1 cellular context compared by ENCODE assay signal in genomic region chr7:130146142-130146541, GRCh38.
TF ChIP-seq lines count a peak whose summit lies in the region.
"Not testable (repeated sequence)": the region's sequence is repeated elsewhere in the genome, so short reads cannot be mapped to it uniquely, and the experiment has no call there.

No MANE protein-coding gene starts in this region.

TF ChIP-seq in K562, 482 proteins besides CTCF, POLR2A, EP300 and RAD21 (continued from another document):
- TF ChIP-seq, protein P1, sequence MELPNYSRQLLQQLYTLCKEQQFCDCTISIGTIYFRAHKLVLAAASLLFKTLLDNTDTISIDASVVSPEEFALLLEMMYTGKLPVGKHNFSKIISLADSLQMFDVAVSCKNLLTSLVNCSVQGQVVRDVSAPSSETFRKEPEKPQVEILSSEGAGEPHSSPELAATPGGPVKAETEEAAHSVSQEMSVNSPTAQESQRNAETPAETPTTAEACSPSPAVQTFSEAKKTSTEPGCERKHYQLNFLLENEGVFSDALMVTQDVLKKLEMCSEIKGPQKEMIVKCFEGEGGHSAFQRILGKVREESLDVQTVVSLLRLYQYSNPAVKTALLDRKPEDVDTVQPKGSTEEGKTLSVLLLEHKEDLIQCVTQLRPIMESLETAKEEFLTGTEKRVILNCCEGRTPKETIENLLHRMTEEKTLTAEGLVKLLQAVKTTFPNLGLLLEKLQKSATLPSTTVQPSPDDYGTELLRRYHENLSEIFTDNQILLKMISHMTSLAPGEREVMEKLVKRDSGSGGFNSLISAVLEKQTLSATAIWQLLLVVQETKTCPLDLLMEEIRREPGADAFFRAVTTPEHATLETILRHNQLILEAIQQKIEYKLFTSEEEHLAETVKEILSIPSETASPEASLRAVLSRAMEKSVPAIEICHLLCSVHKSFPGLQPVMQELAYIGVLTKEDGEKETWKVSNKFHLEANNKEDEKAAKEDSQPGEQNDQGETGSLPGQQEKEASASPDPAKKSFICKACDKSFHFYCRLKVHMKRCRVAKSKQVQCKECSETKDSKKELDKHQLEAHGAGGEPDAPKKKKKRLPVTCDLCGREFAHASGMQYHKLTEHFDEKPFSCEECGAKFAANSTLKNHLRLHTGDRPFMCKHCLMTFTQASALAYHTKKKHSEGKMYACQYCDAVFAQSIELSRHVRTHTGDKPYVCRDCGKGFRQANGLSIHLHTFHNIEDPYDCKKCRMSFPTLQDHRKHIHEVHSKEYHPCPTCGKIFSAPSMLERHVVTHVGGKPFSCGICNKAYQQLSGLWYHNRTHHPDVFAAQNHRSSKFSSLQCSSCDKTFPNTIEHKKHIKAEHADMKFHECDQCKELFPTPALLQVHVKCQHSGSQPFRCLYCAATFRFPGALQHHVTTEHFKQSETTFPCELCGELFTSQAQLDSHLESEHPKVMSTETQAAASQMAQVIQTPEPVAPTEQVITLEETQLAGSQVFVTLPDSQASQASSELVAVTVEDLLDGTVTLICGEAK (IDR thresholded peaks at IDR 0.05), result peak; percentile 28; the same call in 1 of the 2 replicates
- TF ChIP-seq, protein P1 (CRISPR knock-in tag; IDR thresholded peaks at IDR 0.05), result not testable (repeated sequence)
- peak in 1 of 2 experiments; percentile 55; a peak in 1 of 4 replicates for TF ChIP-seq MLLT1 (IDR thresholded peaks at IDR 0.05)
TF ChIP-seq in K562: peak in this region for 3; not testable (repeated sequence) for 479.
